In genomic region chr9:126027566-126027965, GRCh38 we compare ENCODE assay signal across 22 cellular contexts.
DNase-seq lines count a peak whose midpoint lies in the region; ATAC-seq and TF ChIP-seq lines count a peak whose summit lies in the region.
"Had no signal": no experiment of that assay in that cellular context is flagged by ENCODE, and none has a peak within 500 bp of the region (broad histone marks: within the 10 kb centered on the region; RNA-seq: fewer than 3 reads in every experiment).

No MANE protein-coding gene starts in this region.

- H3K4me2 ChIP-seq in Loucy (ENCODE audit: low read depth, low read length, poor library complexity, severe bottlenecking) (peak overlapping the region; percentile 44), Karpas-422 (ENCODE audit: low read depth, low read length, poor library complexity, severe bottlenecking) (no peak overlapping the region)

- H3K79me2 ChIP-seq in Loucy (ENCODE audit: insufficient read depth, low read length) (no peaks in the 10 kb centered on the region), Karpas-422 (ENCODE audit: low read length) (no peaks in the 10 kb centered on the region)

- H3K9me3 ChIP-seq in right atrium auricular region = no peaks in the 10 kb centered on the region
- no peaks in the 10 kb centered on the region for H3K9me3 ChIP-seq in Loucy (ENCODE audit: insufficient read depth, low read depth, low read length)
- no peaks in the 10 kb centered on the region for H3K9me3 ChIP-seq in spleen
- no peaks in the 10 kb centered on the region for H3K9me3 ChIP-seq in Karpas-422 (ENCODE audit: low read length)
- H3K9me3 ChIP-seq: Peyer's patch, SJCRH30 had no signal

- no peaks in the 10 kb centered on the region for H4K20me1 ChIP-seq in Loucy (ENCODE audit: insufficient read depth, low read length, poor library complexity, severe bottlenecking)
- H4K20me1 ChIP-seq in Karpas-422 (ENCODE audit: insufficient read depth, low read depth, low read length) = no peaks in the 10 kb centered on the region

- no peaks in the 10 kb centered on the region for H3K4me1 ChIP-seq in right atrium auricular region
- H3K4me1 ChIP-seq in Loucy (ENCODE audit: insufficient read depth, low read length, poor library complexity, severe bottlenecking) = no peaks in the 10 kb centered on the region
- H3K4me1 ChIP-seq in spleen = no peaks in the 10 kb centered on the region
- H3K4me1 ChIP-seq in Karpas-422 (ENCODE audit: low read length) = no peaks in the 10 kb centered on the region
- H3K4me1 ChIP-seq: Peyer's patch, SJCRH30 had no signal

- DNase-seq in Right ventricle myocardium superior (peak; percentile 15), right atrium auricular region (ENCODE audit: low spot score) (no peak), left lobe of liver (ENCODE audit: low spot score) (no peak), spleen (peak; percentile 17), Karpas-422 (no peak), NCI-H1930 (lab: John Stamatoyannopoulos, UW) (no peak), NCI-H82 treated with DMSO at 0.1 percent for 48 hours (lab: John Stamatoyannopoulos, UW; ENCODE audit: unreplicated experiment) (no peak)
- DNase-seq: DND-41; H7; KG1; MV-4-11; NCI-H1105 treated with DMSO at 0.1 percent for 48 hours; NCI-H1694; NCI-H446; NCI-H526; NK-92 treated with Interleukin-12 subunit alpha and Interleukin-12 subunit beta, amount 100 ng/mL, for 24 hours; SJCRH30; T-cell had no signal

- intact Hi-C loops in Right ventricle myocardium superior (cut with DNase I) (no loop called here), spleen (cut with DNase I; ENCODE audit: low total_unique reads) (no loop called here)

- H3K9ac ChIP-seq in Loucy (ENCODE audit: low read depth, low read length, poor library complexity, severe bottlenecking) = no peak overlapping the region
- H3K9ac ChIP-seq in Karpas-422 (ENCODE audit: low read length) = no peak overlapping the region

- ATAC-seq in Right ventricle myocardium superior (ENCODE audit: poor library complexity) = no peak
- peak; percentile 76 for ATAC-seq in left lobe of liver
- ATAC-seq: GM12878, T-cell had no signal

- no peak for TF ChIP-seq POLR2A in spleen (IDR thresholded peaks at IDR 0.05)

- H2AFZ ChIP-seq in Loucy (ENCODE audit: low read length) (no peak overlapping the region), Karpas-422 (ENCODE audit: low read length) (no peak overlapping the region)

- no peaks in the 10 kb centered on the region for H3F3A ChIP-seq in Loucy (ENCODE audit: low read depth)

- H3K36me3 ChIP-seq in right atrium auricular region = no peaks in the 10 kb centered on the region
- H3K36me3 ChIP-seq in Loucy (ENCODE audit: insufficient read depth, low read length) = no peaks in the 10 kb centered on the region
- H3K36me3 ChIP-seq in spleen = no peaks in the 10 kb centered on the region
- H3K36me3 ChIP-seq in Karpas-422 (ENCODE audit: insufficient read depth, low read length) = no peaks in the 10 kb centered on the region
- H3K36me3 ChIP-seq: Peyer's patch, SJCRH30 had no signal

- WGBS in spleen, 5 donors = 66 to 71% (median 69%) methylated on average over 5 of the region's 5 CpGs

- H3K27me3 ChIP-seq in right atrium auricular region (no peaks in the 10 kb centered on the region), Loucy (ENCODE audit: insufficient read depth, low read length, poor library complexity, severe bottlenecking) (no peaks in the 10 kb centered on the region), spleen (replicated peaks in 1 of 7) (peaks cover 0 to 11% (median 0%) of the 10 kb centered on the region in 7 donors), Karpas-422 (ENCODE audit: low read length) (no peaks in the 10 kb centered on the region)
- H3K27me3 ChIP-seq: Peyer's patch, SJCRH30 had no signal

- no peak overlapping the region for H3K4me3 ChIP-seq in right atrium auricular region
- H3K4me3 ChIP-seq in Loucy (ENCODE audit: low read length, poor library complexity, severe bottlenecking) = no peak overlapping the region
- H3K4me3 ChIP-seq in spleen = no peak overlapping the region
- H3K4me3 ChIP-seq in Karpas-422 (ENCODE audit: low read length) = no peak overlapping the region
- H3K4me3 ChIP-seq: GM12878, Peyer's patch, SJCRH30 had no signal

- H3K27ac ChIP-seq in right atrium auricular region (no peak overlapping the region), spleen (no peak overlapping the region), Karpas-422 (ENCODE audit: low read length) (no peak overlapping the region)
- H3K27ac ChIP-seq: HL-60, Peyer's patch, SJCRH30 had no signal

- H3K9me2 ChIP-seq in Loucy (replicated peaks; ENCODE audit: low read depth, low read length) = no peaks in the 10 kb centered on the region
- no peaks in the 10 kb centered on the region for H3K9me2 ChIP-seq in Karpas-422 (replicated peaks; ENCODE audit: insufficient read depth, low read length)

- no peak for TF ChIP-seq CTCF in right atrium auricular region (IDR thresholded peaks at IDR 0.05)
- TF ChIP-seq CTCF in Loucy (conservative IDR thresholded peaks at IDR 0.05; ENCODE audit: low read length) = no peak
- TF ChIP-seq CTCF in spleen (IDR thresholded peaks at IDR 0.05 in 8 of 11, conservative IDR thresholded peaks at IDR 0.05 in 3 of 11) = no peak

Comparison
In these comparisons a context has a peak if more than half of its experiments do, and no peak if none do; other contexts are left out.
1. DNase-seq: peak in Right ventricle myocardium superior (single experiment) and spleen (single experiment); none in right atrium auricular region (single experiment), left lobe of liver (single experiment), Karpas-422 (single experiment), NCI-H1930 (0 of 2) and NCI-H82 treated with DMSO at 0.1 percent for 48 hours (single experiment).